ENCODE assay signal across 20 cellular contexts in the genomic region with DNA sequence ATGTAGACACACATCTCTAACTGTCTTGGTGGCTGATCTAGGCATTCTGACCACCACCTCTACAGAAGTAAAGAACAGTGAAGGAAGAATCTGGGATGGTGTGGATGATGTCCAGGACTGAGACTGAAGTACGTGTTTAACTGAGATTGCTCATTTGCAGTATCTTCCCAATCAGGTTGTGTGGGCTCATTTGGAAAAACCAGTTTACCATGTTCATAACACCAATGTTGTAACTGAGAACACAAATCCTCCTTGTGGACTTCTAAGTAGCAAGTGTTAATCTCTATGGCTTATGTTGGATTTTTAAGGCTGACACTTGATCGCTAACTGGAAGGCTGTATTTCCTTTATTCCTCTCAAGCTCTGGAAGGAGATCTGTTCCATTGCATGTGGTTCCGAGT.
"Had no signal": no experiment of that assay in that cellular context is flagged by ENCODE, and none has a peak within 500 bp of the region (broad histone marks: within the 10 kb centered on the region; RNA-seq: fewer than 3 reads in every experiment).

No MANE protein-coding gene starts in this region.

- H3K36me3 ChIP-seq: colonic mucosa, esophagus muscularis mucosa, gastroesophageal sphincter, heart left ventricle, left lung, lower lobe of right lung had no signal

- H3K27ac ChIP-seq: colonic mucosa, epithelial cell of prostate, esophagus muscularis mucosa, foreskin keratinocyte, gastroesophageal sphincter, heart left ventricle, hepatocyte, left lung, lower lobe of right lung had no signal

- H3K4me1 ChIP-seq: colonic mucosa, esophagus muscularis mucosa, foreskin keratinocyte, gastroesophageal sphincter, heart left ventricle, left lung, lower lobe of right lung had no signal

- H3K79me2 ChIP-seq: hepatocyte had no signal

- H3K9me3 ChIP-seq: colonic mucosa, esophagus muscularis mucosa, gastroesophageal sphincter, heart left ventricle, left lung, lower lobe of right lung, mucosa of descending colon had no signal

- H2AFZ ChIP-seq: hepatocyte had no signal

- H3K27me3 ChIP-seq: colonic mucosa, esophagus muscularis mucosa, foreskin keratinocyte, gastroesophageal sphincter, heart left ventricle, hepatocyte, left lung had no signal

- DNase-seq: colonic mucosa; cortex of kidney; effector CD8-positive, alpha-beta T cell; erythroblast; foreskin keratinocyte; heart left ventricle; hypothalamus; immature natural killer cell; islet precursor cell; left cardiac atrium; left lung; left ventricle myocardium superior; lower lobe of right lung; mesenchymal stem cell; mucosa of descending colon; naive B cell had no signal

- H3K4me3 ChIP-seq: colonic mucosa, esophagus muscularis mucosa, gastroesophageal sphincter, heart left ventricle, hepatocyte, left lung, lower lobe of right lung, mucosa of descending colon had no signal

- ATAC-seq: foreskin keratinocyte, gastroesophageal sphincter, heart left ventricle, left cardiac atrium, left lung, left ventricle myocardium superior, lower lobe of right lung, mucosa of descending colon had no signal

- H3K4me2 ChIP-seq: hepatocyte had no signal
